In genomic region chr9:112863214-112863613, GRCh38 we compare ENCODE assay signal across 11 cellular contexts. TPM values are rescaled to one million over a fixed set of nuclear protein-coding genes. Genes with fewer than 3 reads are reported as not detected.
A peak's percentile ranks its signal among the peaks of the same experiment; 100 is the strongest.
DNase-seq lines count a peak whose midpoint lies in the region; ATAC-seq and TF ChIP-seq lines count a peak whose summit lies in the region.
"Had no signal": no experiment of that assay in that cellular context is flagged by ENCODE, and none has a peak within 500 bp of the region (broad histone marks: within the 10 kb centered on the region; RNA-seq: fewer than 3 reads in every experiment).

No MANE protein-coding gene starts in this region.

- WGBS in body of pancreas, 2 donors = 22 to 40% methylated on average over 4 of the region's 4 CpGs

- ATAC-seq in HG03280 (IDR thresholded peaks at IDR 0.05; ENCODE audit: unreplicated experiment) (peak; percentile 49), body of pancreas (peak; percentile 45), HG02642 (IDR thresholded peaks at IDR 0.05; ENCODE audit: poor library complexity, unreplicated experiment) (no peak), HG03354 (IDR thresholded peaks at IDR 0.05; ENCODE audit: poor library complexity, severe bottlenecking, unreplicated experiment) (no peak)

- TF ChIP-seq CTCF in body of pancreas (IDR thresholded peaks at IDR 0.05) = no peak

- peak overlapping the region; percentile 37 to 97 (median 83) for H3K4me2 ChIP-seq in BLaER1 treated with 17β-estradiol and CSF1 and Interleukin-3, amounts not matched to agents 10 nM and 100 nM

- H3K4me3 ChIP-seq in BLaER1 treated with 17β-estradiol and CSF1 and Interleukin-3, amounts not matched to agents 10 nM and 100 nM = peak overlapping the region in 3 of 10 experiments; percentile 11 to 39 (median 12); a peak in 2 of 20 replicates
- H3K4me3 ChIP-seq in body of pancreas = no peak overlapping the region

- H3K4me1 Mint-ChIP-seq in T-helper 2 cell treated with Interferon-gamma antibody and Interleukin-4, amounts not matched to agents 5 μg/mL and 100 μg/mL, for 36 hours (ENCODE audit: low read depth) = peaks cover 9% of the 10 kb centered on the region

- no peak for TF ChIP-seq POLR2A in body of pancreas (IDR thresholded peaks at IDR 0.05)

- H3K9ac ChIP-seq in BLaER1 treated with 17β-estradiol and CSF1 and Interleukin-3, amounts not matched to agents 10 nM and 100 nM = peak overlapping the region; percentile 65 to 92 (median 83)

- peaks cover 0 to 21% (median 7%) of the 10 kb centered on the region in 11 experiments; a peak in 11 of 22 replicates for H3K36me3 ChIP-seq in BLaER1 treated with 17β-estradiol and CSF1 and Interleukin-3, amounts not matched to agents 10 nM and 100 nM
- peaks cover 0 to 2% of the 10 kb centered on the region in 2 donors for H3K36me3 ChIP-seq in body of pancreas (replicated peaks in 1 of 2; ENCODE audit: insufficient read depth in 1 of 2, low read depth in 2 of 2)

- no peaks in the 10 kb centered on the region for H3K36me3 Mint-ChIP-seq in T-helper 2 cell treated with Interferon-gamma antibody and Interleukin-4, amounts not matched to agents 5 μg/mL and 100 μg/mL, for 36 hours (ENCODE audit: low read depth)

- H3K27ac ChIP-seq in BLaER1 treated with 17β-estradiol and CSF1 and Interleukin-3, amounts not matched to agents 10 nM and 100 nM = peak overlapping the region; percentile 84 to 100 (median 98)
- peak overlapping the region in 2 of 4 donors; percentile 22 to 70 for H3K27ac ChIP-seq in body of pancreas

- H3K4me3 Mint-ChIP-seq in T-helper 2 cell treated with Interferon-gamma antibody and Interleukin-4, amounts not matched to agents 5 μg/mL and 100 μg/mL, for 36 hours = no peak overlapping the region

- peaks cover 46 to 98% (median 95%) of the 10 kb centered on the region in 10 experiments for H3K4me1 ChIP-seq in BLaER1 treated with 17β-estradiol and CSF1 and Interleukin-3, amounts not matched to agents 10 nM and 100 nM
- no peaks in the 10 kb centered on the region for H3K4me1 ChIP-seq in body of pancreas

- H3K9me3 ChIP-seq in BLaER1 treated with 17β-estradiol and CSF1 and Interleukin-3, amounts not matched to agents 10 nM and 100 nM (replicated peaks in 1 of 11) = peaks cover 0 to 11% (median 0%) of the 10 kb centered on the region in 11 experiments; a peak in 5 of 22 replicates
- no peaks in the 10 kb centered on the region for H3K9me3 ChIP-seq in body of pancreas

- H3K9me3 Mint-ChIP-seq in T-helper 2 cell treated with Interferon-gamma antibody and Interleukin-4, amounts not matched to agents 5 μg/mL and 100 μg/mL, for 36 hours = no peaks in the 10 kb centered on the region

- intact Hi-C loops in body of pancreas (cut with DNase I) = no loop called here

- DNase-seq in body of pancreas (peak in 1 of 4 donors; percentile 50), myocyte (ENCODE audit: low read depth) (peak; percentile 36), NCI-H1694 treated with DMSO at 0.1 percent for 48 hours (lab: John Stamatoyannopoulos, UW) (no peak)
- DNase-seq in T-helper 2 cell treated with Interferon-gamma antibody and Interleukin-4, amounts not matched to agents 5 μg/mL and 100 μg/mL, for 36 hours (ENCODE audit: low spot score) = no peak
- DNase-seq: activated gamma-delta T cell, COR-L47, NCI-H446 treated with DMSO at 0.1 percent for 48 hours had no signal

- no peaks in the 10 kb centered on the region; a peak in 1 of 22 replicates for H4K20me1 ChIP-seq in BLaER1 treated with 17β-estradiol and CSF1 and Interleukin-3, amounts not matched to agents 10 nM and 100 nM

- H3K27me3 ChIP-seq in BLaER1 treated with 17β-estradiol and CSF1 and Interleukin-3, amounts not matched to agents 10 nM and 100 nM = no peaks in the 10 kb centered on the region
- H3K27me3 ChIP-seq in body of pancreas = no peaks in the 10 kb centered on the region

- no peak overlapping the region for H3K27ac Mint-ChIP-seq in T-helper 2 cell treated with Interferon-gamma antibody and Interleukin-4, amounts not matched to agents 5 μg/mL and 100 μg/mL, for 36 hours

- no peaks in the 10 kb centered on the region for H3K27me3 Mint-ChIP-seq in T-helper 2 cell treated with Interferon-gamma antibody and Interleukin-4, amounts not matched to agents 5 μg/mL and 100 μg/mL, for 36 hours (ENCODE audit: low read depth)

RNA-seq across cellular contexts. Expression of gene SLC46A2, which starts 27.5 kb away (rescaled TPM):
- total RNA-seq in body of pancreas (under 1 TPM in 1 of 2 donors, not detected in 1; 0.78 TPM), myocyte (not detected in 2 replicates)
- polyA plus RNA-seq in myocyte (2012) = 0.05 TPM

Comparison
In these comparisons a context has a peak if more than half of its experiments do, and no peak if none do; other contexts are left out.
1. ATAC-seq: peak in HG03280 (single experiment) and body of pancreas (single experiment); none in HG02642 (single experiment) and HG03354 (single experiment).